In the genomic region with DNA sequence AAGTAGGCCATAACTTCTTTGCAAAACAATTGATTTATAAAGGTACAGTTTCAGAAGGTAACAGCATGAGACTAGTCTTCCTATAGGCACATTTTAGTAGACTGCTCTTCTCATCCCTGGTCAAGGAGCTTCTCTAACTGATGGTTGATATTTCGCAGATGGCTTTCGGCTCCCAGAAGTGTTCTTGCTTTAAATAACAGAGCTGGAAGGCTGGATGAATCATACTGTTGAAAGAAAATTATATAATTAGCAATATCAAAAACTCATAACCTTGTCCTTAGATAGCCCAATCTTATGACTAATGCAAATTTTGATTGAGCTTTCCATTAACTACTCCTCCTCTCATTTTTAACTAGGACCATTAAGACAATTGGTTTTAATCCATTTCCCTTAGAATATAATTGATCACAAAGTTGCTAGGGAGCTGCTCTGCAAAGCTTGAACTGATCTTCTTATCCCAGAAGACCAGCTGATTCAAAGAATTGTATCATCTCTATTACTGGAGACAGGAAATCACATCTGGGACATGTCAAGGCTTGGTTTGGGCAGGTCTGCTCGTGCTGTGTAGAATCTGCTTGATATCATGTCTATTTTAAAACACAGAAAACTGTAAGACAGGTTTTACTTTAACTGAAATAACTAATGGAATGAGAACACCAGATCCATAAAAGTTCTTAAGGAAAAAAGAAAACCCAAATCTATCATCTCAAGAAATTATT, we compare ENCODE assay signal across 1 cellular context.
TF ChIP-seq lines count a peak whose summit lies in the region.

No MANE protein-coding gene starts in this region.

TF ChIP-seq in SK-N-SH treated with all-trans-retinoic acid at 6 μM for 48 hours, 23 proteins besides CTCF, POLR2A, EP300 and RAD21:
- no peak for TF ChIP-seq TSHZ2 (CRISPR knock-in tag; IDR thresholded peaks at IDR 0.05)
- no peak for TF ChIP-seq ZFP30 (CRISPR knock-in tag; IDR thresholded peaks at IDR 0.05)
- TF ChIP-seq ISL1 (CRISPR knock-in tag; IDR thresholded peaks at IDR 0.05): peak; percentile 84
- peak; percentile 28; the same call in 1 of the 2 replicates for TF ChIP-seq SNAI2 (CRISPR knock-in tag; IDR thresholded peaks at IDR 0.05)
- TF ChIP-seq, protein P1, sequence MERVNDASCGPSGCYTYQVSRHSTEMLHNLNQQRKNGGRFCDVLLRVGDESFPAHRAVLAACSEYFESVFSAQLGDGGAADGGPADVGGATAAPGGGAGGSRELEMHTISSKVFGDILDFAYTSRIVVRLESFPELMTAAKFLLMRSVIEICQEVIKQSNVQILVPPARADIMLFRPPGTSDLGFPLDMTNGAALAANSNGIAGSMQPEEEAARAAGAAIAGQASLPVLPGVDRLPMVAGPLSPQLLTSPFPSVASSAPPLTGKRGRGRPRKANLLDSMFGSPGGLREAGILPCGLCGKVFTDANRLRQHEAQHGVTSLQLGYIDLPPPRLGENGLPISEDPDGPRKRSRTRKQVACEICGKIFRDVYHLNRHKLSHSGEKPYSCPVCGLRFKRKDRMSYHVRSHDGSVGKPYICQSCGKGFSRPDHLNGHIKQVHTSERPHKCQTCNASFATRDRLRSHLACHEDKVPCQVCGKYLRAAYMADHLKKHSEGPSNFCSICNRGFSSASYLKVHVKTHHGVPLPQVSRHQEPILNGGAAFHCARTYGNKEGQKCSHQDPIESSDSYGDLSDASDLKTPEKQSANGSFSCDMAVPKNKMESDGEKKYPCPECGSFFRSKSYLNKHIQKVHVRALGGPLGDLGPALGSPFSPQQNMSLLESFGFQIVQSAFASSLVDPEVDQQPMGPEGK (CRISPR knock-in tag; IDR thresholded peaks at IDR 0.05; ENCODE audit: borderline replicate concordance): no peak
- TF ChIP-seq TOX (CRISPR knock-in tag; IDR thresholded peaks at IDR 0.05; ENCODE audit: borderline replicate concordance): no peak
- no peak for TF ChIP-seq ZNF70 (CRISPR knock-in tag; IDR thresholded peaks at IDR 0.05)
- TF ChIP-seq, protein P2, sequence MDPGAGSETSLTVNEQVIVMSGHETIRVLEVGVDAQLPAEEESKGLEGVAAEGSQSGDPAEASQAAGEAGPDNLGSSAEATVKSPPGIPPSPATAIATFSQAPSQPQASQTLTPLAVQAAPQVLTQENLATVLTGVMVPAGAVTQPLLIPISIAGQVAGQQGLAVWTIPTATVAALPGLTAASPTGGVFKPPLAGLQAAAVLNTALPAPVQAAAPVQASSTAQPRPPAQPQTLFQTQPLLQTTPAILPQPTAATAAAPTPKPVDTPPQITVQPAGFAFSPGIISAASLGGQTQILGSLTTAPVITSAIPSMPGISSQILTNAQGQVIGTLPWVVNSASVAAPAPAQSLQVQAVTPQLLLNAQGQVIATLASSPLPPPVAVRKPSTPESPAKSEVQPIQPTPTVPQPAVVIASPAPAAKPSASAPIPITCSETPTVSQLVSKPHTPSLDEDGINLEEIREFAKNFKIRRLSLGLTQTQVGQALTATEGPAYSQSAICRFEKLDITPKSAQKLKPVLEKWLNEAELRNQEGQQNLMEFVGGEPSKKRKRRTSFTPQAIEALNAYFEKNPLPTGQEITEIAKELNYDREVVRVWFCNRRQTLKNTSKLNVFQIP (CRISPR knock-in tag; IDR thresholded peaks at IDR 0.05; ENCODE audit: borderline replicate concordance, low read depth): no peak
- no peak for TF ChIP-seq ZFP3 (CRISPR knock-in tag; IDR thresholded peaks at IDR 0.05)
- no peak for TF ChIP-seq OSR1 (CRISPR knock-in tag; IDR thresholded peaks at IDR 0.05)
- TF ChIP-seq, protein P3, sequence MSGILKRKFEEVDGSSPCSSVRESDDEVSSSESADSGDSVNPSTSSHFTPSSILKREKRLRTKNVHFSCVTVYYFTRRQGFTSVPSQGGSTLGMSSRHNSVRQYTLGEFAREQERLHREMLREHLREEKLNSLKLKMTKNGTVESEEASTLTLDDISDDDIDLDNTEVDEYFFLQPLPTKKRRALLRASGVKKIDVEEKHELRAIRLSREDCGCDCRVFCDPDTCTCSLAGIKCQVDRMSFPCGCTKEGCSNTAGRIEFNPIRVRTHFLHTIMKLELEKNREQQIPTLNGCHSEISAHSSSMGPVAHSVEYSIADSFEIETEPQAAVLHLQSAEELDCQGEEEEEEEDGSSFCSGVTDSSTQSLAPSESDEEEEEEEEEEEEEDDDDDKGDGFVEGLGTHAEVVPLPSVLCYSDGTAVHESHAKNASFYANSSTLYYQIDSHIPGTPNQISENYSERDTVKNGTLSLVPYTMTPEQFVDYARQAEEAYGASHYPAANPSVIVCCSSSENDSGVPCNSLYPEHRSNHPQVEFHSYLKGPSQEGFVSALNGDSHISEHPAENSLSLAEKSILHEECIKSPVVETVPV (CRISPR knock-in tag; IDR thresholded peaks at IDR 0.05): no peak
- no peak for TF ChIP-seq BACH2 (CRISPR knock-in tag; IDR thresholded peaks at IDR 0.05; ENCODE audit: borderline replicate concordance)
- no peak for TF ChIP-seq PPARA (CRISPR knock-in tag; IDR thresholded peaks at IDR 0.05; ENCODE audit: borderline replicate concordance)
- no peak for TF ChIP-seq GLIS3 (CRISPR knock-in tag; IDR thresholded peaks at IDR 0.05)
- no peak for TF ChIP-seq ZNF565 (CRISPR knock-in tag; conservative IDR thresholded peaks at IDR 0.05; ENCODE audit: low read depth)
- 0 out of 2 replicates have a peak, but pooled peaks have one; percentile 12 for TF ChIP-seq RARB (CRISPR knock-in tag; IDR thresholded peaks at IDR 0.05)
- TF ChIP-seq CREB5 (CRISPR knock-in tag; IDR thresholded peaks at IDR 0.05; ENCODE audit: low read depth): no peak
- TF ChIP-seq CSDC2 (CRISPR knock-in tag; IDR thresholded peaks at IDR 0.05): no peak
- TF ChIP-seq ZC3H10 (CRISPR knock-in tag; IDR thresholded peaks at IDR 0.05): 0 out of 2 replicates have a peak, but pooled peaks have one; percentile 32
- no peak for TF ChIP-seq ZNF8 (CRISPR knock-in tag; IDR thresholded peaks at IDR 0.05)
- 0 out of 2 replicates have a peak, but pooled peaks have one; percentile 13 for TF ChIP-seq TCF4 (CRISPR knock-in tag; IDR thresholded peaks at IDR 0.05; ENCODE audit: borderline replicate concordance)
- no peak for TF ChIP-seq ARNTL (CRISPR knock-in tag; IDR thresholded peaks at IDR 0.05; ENCODE audit: borderline replicate concordance, low read depth)
- no peak for TF ChIP-seq ESRRG (CRISPR knock-in tag; IDR thresholded peaks at IDR 0.05)
